24 cellular contexts compared by ENCODE assay signal in genomic region chr22:44353063-44353440, GRCh38. TPM values are rescaled to one million over a fixed set of nuclear protein-coding genes. Genes with fewer than 3 reads are reported as not detected.
"Had no signal": no experiment of that assay in that cellular context is flagged by ENCODE, and none has a peak within 500 bp of the region (broad histone marks: within the 10 kb centered on the region; RNA-seq: fewer than 3 reads in every experiment).

No MANE protein-coding gene starts in this region.

- H3K27ac ChIP-seq: adrenal gland, brain microvascular endothelial cell, esophagus muscularis mucosa, foreskin keratinocyte, left ventricle myocardium inferior, tibial nerve, VCaP had no signal

- H3K4me2 ChIP-seq: smooth muscle cell had no signal

- H3K9me3 ChIP-seq: adrenal gland, esophagus muscularis mucosa, left ventricle myocardium inferior, tibial nerve had no signal

- H3K36me3 ChIP-seq: adrenal gland, brain microvascular endothelial cell, esophagus muscularis mucosa, left ventricle myocardium inferior, tibial nerve had no signal

- ATAC-seq: foreskin keratinocyte; naive thymus-derived CD4-positive, alpha-beta T cell had no signal

- DNase-seq: activated CD4-positive, alpha-beta T cell treated with anti-CD3 and anti-CD28 coated beads for 48 hours; activated CD4-positive, alpha-beta T cell treated with anti-CD3 and anti-CD28 coated beads, Interleukin-2, amount 50 U/mL, for 48 hours; activated CD8-positive, alpha-beta memory T cell treated with anti-CD3 and anti-CD28 coated beads for 24 hours; activated effector memory CD4-positive, alpha-beta T cell treated with anti-CD3 and anti-CD28 coated beads, Interleukin-2, amount 50 U/mL, for 16 hours; activated naive CD4-positive, alpha-beta T cell treated with anti-CD3 and anti-CD28 coated beads for 36 hours; activated naive CD8-positive, alpha-beta T cell treated with anti-CD3 and anti-CD28 coated beads for 36 hours; brain microvascular endothelial cell; caudate nucleus; endodermal cell; foreskin keratinocyte; left ventricle myocardium inferior; mammary epithelial cell; naive thymus-derived CD4-positive, alpha-beta T cell; nucleus accumbens; stimulated activated CD4-positive, alpha-beta T cell treated with anti-CD3 and anti-CD28 coated beads, Interleukin-15, amount 100 ng/mL, for 24 hours; stimulated activated naive CD4-positive, alpha-beta T cell; SW 1271; T-helper 9 cell had no signal

- H3K27me3 ChIP-seq: adrenal gland had no signal

- H3K4me3 ChIP-seq: adrenal gland, esophagus muscularis mucosa, left ventricle myocardium inferior, smooth muscle cell, tibial nerve had no signal

RNA-seq across cellular contexts. Expression of gene SHISAL1, which starts 40.3 kb away (rescaled TPM):
- total RNA-seq: activated naive CD4-positive, alpha-beta T cell treated with anti-CD3 and anti-CD28 coated beads for 36 hours; activated naive CD8-positive, alpha-beta T cell treated with anti-CD3 and anti-CD28 coated beads for 36 hours; activated T-helper 1 cell treated with anti-CD3 and anti-CD28 coated beads, Interleukin-12 subunit alpha, Interleukin-12 subunit beta, Interleukin-2, Interleukin-4 antibody, amounts not matched to agents 30 ng/mL and 10 ng/mL and 1 ng/mL, durations not matched to agents 14 hours and 24 hours and 36 hours; foreskin keratinocyte; naive thymus-derived CD4-positive, alpha-beta T cell had no signal
- polyA plus RNA-seq: naive thymus-derived CD4-positive, alpha-beta T cell had no signal
